9 cellular contexts compared by ENCODE assay signal in the genomic region with DNA sequence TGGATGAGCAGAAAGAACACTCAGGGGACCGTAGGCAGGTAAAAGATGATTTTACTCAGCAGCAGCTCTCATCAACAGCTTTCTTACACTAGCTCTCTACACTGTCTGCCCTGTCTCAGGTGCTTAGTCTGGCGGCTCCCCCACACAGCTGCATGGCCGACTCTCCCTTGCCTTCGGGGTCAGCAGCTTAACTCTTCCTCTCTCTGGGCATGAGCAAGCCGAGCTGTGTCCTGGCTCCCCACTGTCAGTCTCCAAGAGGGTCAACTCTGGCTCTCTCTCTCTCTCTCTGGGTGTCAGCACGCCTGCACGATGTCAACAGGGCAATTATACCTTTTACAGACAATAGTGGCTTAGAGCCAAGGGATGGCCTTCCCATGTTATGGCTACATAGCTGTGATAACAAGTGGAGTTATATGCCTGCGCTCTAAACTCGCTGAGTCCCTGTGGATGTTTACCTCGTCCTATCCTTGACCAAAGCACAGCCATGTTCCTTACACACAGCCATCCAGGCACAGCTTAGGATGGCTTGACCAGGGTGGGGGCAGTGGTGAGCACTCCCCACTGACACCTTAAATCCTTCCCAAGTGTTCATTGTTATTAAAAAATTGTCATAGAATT. TPM values are rescaled to one million over a fixed set of nuclear protein-coding genes. Genes with fewer than 3 reads are reported as not detected.
DNase-seq lines count a peak whose midpoint lies in the region; ATAC-seq and TF ChIP-seq lines count a peak whose summit lies in the region.
"Had no signal": no experiment of that assay in that cellular context is flagged by ENCODE, and none has a peak within 500 bp of the region (broad histone marks: within the 10 kb centered on the region; RNA-seq: fewer than 3 reads in every experiment).

No MANE protein-coding gene starts in this region.

- peaks cover 45% of the 10 kb centered on the region for H3K4me1 Mint-ChIP-seq in activated T-helper 1 cell treated with anti-CD3 and anti-CD28 coated beads, Interleukin-12 subunit alpha, Interleukin-12 subunit beta, Interleukin-2, Interleukin-4 antibody, amounts not matched to agents 30 ng/mL and 10 ng/mL and 1 ng/mL, durations not matched to agents 14 hours and 24 hours and 36 hours (ENCODE audit: low read depth)

- H3K79me2 ChIP-seq in hepatocyte, result peaks cover 9% of the 10 kb centered on the region

- H3K36me3 ChIP-seq in hepatocyte (replicated peaks; ENCODE audit: insufficient read depth, low read depth) (no peaks in the 10 kb centered on the region), subcutaneous abdominal adipose tissue (ENCODE audit: control insufficient read depth in 5 of 5, insufficient read depth in 5 of 5, low read length in 5 of 5) (no peaks in the 10 kb centered on the region)

- peaks cover 4% of the 10 kb centered on the region for H3K36me3 Mint-ChIP-seq in activated T-helper 1 cell treated with anti-CD3 and anti-CD28 coated beads, Interleukin-12 subunit alpha, Interleukin-12 subunit beta, Interleukin-2, Interleukin-4 antibody, amounts not matched to agents 30 ng/mL and 10 ng/mL and 1 ng/mL, durations not matched to agents 14 hours and 24 hours and 36 hours (ENCODE audit: low read depth)

- no peaks in the 10 kb centered on the region for H3K27me3 ChIP-seq in hepatocyte
- no peaks in the 10 kb centered on the region for H3K27me3 ChIP-seq in subcutaneous abdominal adipose tissue (ENCODE audit: control insufficient read depth in 5 of 5, insufficient read depth in 4 of 5, low read length in 5 of 5)

- peak overlapping the region; percentile 64 for H3K27ac ChIP-seq in hepatocyte
- H3K27ac ChIP-seq in subcutaneous abdominal adipose tissue (ENCODE audit: low read depth, low read length), result peak overlapping the region; percentile 63

- peaks cover 2% of the 10 kb centered on the region for H3K4me1 ChIP-seq in hepatocyte (ENCODE audit: insufficient read depth)
- peaks cover 3 to 29% (median 21%) of the 10 kb centered on the region in 5 donors for H3K4me1 ChIP-seq in subcutaneous abdominal adipose tissue (ENCODE audit: control insufficient read depth in 5 of 5, insufficient read depth in 5 of 5, low read length in 5 of 5)

- 83% methylated on average over 10 of the region's 10 CpGs for WGBS in hepatocyte (ENCODE audit: low lambda C conversion rate, missing lambda C conversion rate)

- no peak overlapping the region for H3K9ac ChIP-seq in subcutaneous abdominal adipose tissue (ENCODE audit: low read length in 5 of 5)

- TF ChIP-seq CTCF in hepatocyte (IDR thresholded peaks at IDR 0.05; ENCODE audit: poor library complexity), result no peak

- H3K27ac Mint-ChIP-seq in activated T-helper 1 cell treated with anti-CD3 and anti-CD28 coated beads, Interleukin-12 subunit alpha, Interleukin-12 subunit beta, Interleukin-2, Interleukin-4 antibody, amounts not matched to agents 30 ng/mL and 10 ng/mL and 1 ng/mL, durations not matched to agents 14 hours and 24 hours and 36 hours, result no peak overlapping the region

- DNase-seq in NCI-H82 (lab: John Stamatoyannopoulos, UW) (peak; percentile 15), NCI-H82 treated with DMSO at 0.1 percent for 48 hours (lab: John Stamatoyannopoulos, UW; ENCODE audit: unreplicated experiment) (no peak), hepatocyte (ENCODE audit: low spot score) (no peak), cerebellar cortex (ENCODE audit: low spot score) (no peak), middle frontal gyrus (ENCODE audit: extremely low spot score, low spot score) (no peak)
- no peak for DNase-seq in activated T-helper 1 cell treated with anti-CD3 and anti-CD28 coated beads, Interleukin-12 subunit alpha, Interleukin-12 subunit beta, Interleukin-2, Interleukin-4 antibody, amounts not matched to agents 30 ng/mL and 10 ng/mL and 1 ng/mL, durations not matched to agents 14 hours and 24 hours and 36 hours (ENCODE audit: low spot score)
- DNase-seq: NCI-H524 had no signal

- H3K4me2 ChIP-seq in hepatocyte, result peak overlapping the region; percentile 42

- peak overlapping the region; percentile 13 for H3K4me3 Mint-ChIP-seq in activated T-helper 1 cell treated with anti-CD3 and anti-CD28 coated beads, Interleukin-12 subunit alpha, Interleukin-12 subunit beta, Interleukin-2, Interleukin-4 antibody, amounts not matched to agents 30 ng/mL and 10 ng/mL and 1 ng/mL, durations not matched to agents 14 hours and 24 hours and 36 hours

- H3K4me3 ChIP-seq in hepatocyte (no peak overlapping the region), subcutaneous abdominal adipose tissue (ENCODE audit: low read depth in 1 of 5, low read length in 5 of 5) (peak overlapping the region in 1 of 5 donors; percentile 6)

- no peak for ATAC-seq in GM18520 (IDR thresholded peaks at IDR 0.05; ENCODE audit: unreplicated experiment)

- no peaks in the 10 kb centered on the region for H3K9me2 ChIP-seq in hepatocyte (replicated peaks; ENCODE audit: insufficient read depth)

- intact Hi-C loops in activated T-helper 1 cell treated with anti-CD3 and anti-CD28 coated beads, Interleukin-12 subunit alpha, Interleukin-12 subunit beta, Interleukin-2, Interleukin-4 antibody, amounts not matched to agents 30 ng/mL and 10 ng/mL and 1 ng/mL, durations not matched to agents 14 hours and 24 hours and 36 hours (cut with micrococcal nuclease), result loop anchor here (1.0 to 10.0 kb wide), 7 partner anchors 19 to 1633 kb away; a partner anchor contains a TSS

- no peak overlapping the region for H2AFZ ChIP-seq in hepatocyte

- H3K9me3 ChIP-seq in hepatocyte (ENCODE audit: low read depth), result no peaks in the 10 kb centered on the region
- no peaks in the 10 kb centered on the region for H3K9me3 ChIP-seq in subcutaneous abdominal adipose tissue (ENCODE audit: control insufficient read depth in 5 of 5, low read length in 5 of 5)

- H3K27me3 Mint-ChIP-seq in activated T-helper 1 cell treated with anti-CD3 and anti-CD28 coated beads, Interleukin-12 subunit alpha, Interleukin-12 subunit beta, Interleukin-2, Interleukin-4 antibody, amounts not matched to agents 30 ng/mL and 10 ng/mL and 1 ng/mL, durations not matched to agents 14 hours and 24 hours and 36 hours (ENCODE audit: insufficient read depth), result peaks cover 22% of the 10 kb centered on the region

- H3K9me3 Mint-ChIP-seq in activated T-helper 1 cell treated with anti-CD3 and anti-CD28 coated beads, Interleukin-12 subunit alpha, Interleukin-12 subunit beta, Interleukin-2, Interleukin-4 antibody, amounts not matched to agents 30 ng/mL and 10 ng/mL and 1 ng/mL, durations not matched to agents 14 hours and 24 hours and 36 hours, result no peaks in the 10 kb centered on the region

- H4K20me1 ChIP-seq in hepatocyte (ENCODE audit: insufficient read depth, poor library complexity, severe bottlenecking), result peaks cover under 1% of the 10 kb centered on the region

RNA-seq across cellular contexts. Expression of a gene that starts 3.1 kb away (rescaled TPM):
- 25.1 and 28.8 TPM in 2 replicates for total RNA-seq in activated T-helper 1 cell treated with anti-CD3 and anti-CD28 coated beads, Interleukin-12 subunit alpha, Interleukin-12 subunit beta, Interleukin-2, Interleukin-4 antibody, amounts not matched to agents 30 ng/mL and 10 ng/mL and 1 ng/mL, durations not matched to agents 14 hours and 24 hours and 36 hours
- total RNA-seq in hepatocyte, result 33.5 and 36.4 TPM in 2 replicates
- 25.9 and 28.7 TPM in 2 replicates for polyA plus RNA-seq in hepatocyte

RNA-seq across cellular contexts. Expression of a gene that starts 20.1 kb away (rescaled TPM):
- total RNA-seq in activated T-helper 1 cell treated with anti-CD3 and anti-CD28 coated beads, Interleukin-12 subunit alpha, Interleukin-12 subunit beta, Interleukin-2, Interleukin-4 antibody, amounts not matched to agents 30 ng/mL and 10 ng/mL and 1 ng/mL, durations not matched to agents 14 hours and 24 hours and 36 hours, result 30.9 and 31.6 TPM in 2 replicates
- total RNA-seq in hepatocyte, result 27.2 and 30.1 TPM in 2 replicates
- polyA plus RNA-seq in hepatocyte, result 39.2 and 41.2 TPM in 2 replicates
